In the genomic region with DNA sequence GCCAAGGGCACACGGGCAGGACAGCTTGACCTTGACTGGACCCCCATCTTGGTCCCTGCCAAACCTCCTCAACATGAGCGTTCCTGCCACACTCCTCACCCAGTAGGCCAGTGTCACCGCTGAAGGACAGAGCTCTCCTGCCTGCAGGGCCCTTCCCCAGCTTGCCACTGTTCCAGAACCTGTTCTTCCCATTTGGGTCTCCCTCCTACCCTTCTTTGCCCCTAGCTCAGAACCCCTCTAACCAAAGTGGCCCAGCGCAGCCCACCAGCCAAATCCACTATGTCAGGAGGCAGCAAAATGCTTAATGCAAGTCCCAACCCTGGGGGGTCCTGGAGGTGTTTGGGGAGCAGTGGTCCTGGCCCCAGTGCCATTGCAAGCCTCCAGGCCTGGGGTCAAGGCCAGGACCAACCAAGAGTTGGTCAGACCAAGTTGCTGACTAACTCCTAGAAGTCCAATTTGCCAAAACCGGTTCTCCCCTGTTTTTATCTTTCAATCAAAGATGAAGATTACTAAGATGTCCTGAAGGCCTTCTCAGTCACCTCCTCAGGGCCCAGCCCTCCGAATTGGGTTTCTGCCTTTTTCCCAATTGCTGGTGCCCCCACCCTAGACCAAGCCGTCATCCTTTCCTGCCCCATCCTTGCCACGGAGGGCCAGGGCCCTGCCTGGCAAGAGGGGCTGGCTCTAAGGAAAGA, we compare ENCODE assay signal across 1 cellular context.
TF ChIP-seq lines count a peak whose summit lies in the region.

No MANE protein-coding gene starts in this region.

TF ChIP-seq in GM23338, 12 proteins besides CTCF, POLR2A, EP300 and RAD21:
- TF ChIP-seq, protein P1, sequence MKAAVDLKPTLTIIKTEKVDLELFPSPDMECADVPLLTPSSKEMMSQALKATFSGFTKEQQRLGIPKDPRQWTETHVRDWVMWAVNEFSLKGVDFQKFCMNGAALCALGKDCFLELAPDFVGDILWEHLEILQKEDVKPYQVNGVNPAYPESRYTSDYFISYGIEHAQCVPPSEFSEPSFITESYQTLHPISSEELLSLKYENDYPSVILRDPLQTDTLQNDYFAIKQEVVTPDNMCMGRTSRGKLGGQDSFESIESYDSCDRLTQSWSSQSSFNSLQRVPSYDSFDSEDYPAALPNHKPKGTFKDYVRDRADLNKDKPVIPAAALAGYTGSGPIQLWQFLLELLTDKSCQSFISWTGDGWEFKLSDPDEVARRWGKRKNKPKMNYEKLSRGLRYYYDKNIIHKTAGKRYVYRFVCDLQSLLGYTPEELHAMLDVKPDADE (IDR thresholded peaks at IDR 0.05): no peak
- TF ChIP-seq, protein P2, sequence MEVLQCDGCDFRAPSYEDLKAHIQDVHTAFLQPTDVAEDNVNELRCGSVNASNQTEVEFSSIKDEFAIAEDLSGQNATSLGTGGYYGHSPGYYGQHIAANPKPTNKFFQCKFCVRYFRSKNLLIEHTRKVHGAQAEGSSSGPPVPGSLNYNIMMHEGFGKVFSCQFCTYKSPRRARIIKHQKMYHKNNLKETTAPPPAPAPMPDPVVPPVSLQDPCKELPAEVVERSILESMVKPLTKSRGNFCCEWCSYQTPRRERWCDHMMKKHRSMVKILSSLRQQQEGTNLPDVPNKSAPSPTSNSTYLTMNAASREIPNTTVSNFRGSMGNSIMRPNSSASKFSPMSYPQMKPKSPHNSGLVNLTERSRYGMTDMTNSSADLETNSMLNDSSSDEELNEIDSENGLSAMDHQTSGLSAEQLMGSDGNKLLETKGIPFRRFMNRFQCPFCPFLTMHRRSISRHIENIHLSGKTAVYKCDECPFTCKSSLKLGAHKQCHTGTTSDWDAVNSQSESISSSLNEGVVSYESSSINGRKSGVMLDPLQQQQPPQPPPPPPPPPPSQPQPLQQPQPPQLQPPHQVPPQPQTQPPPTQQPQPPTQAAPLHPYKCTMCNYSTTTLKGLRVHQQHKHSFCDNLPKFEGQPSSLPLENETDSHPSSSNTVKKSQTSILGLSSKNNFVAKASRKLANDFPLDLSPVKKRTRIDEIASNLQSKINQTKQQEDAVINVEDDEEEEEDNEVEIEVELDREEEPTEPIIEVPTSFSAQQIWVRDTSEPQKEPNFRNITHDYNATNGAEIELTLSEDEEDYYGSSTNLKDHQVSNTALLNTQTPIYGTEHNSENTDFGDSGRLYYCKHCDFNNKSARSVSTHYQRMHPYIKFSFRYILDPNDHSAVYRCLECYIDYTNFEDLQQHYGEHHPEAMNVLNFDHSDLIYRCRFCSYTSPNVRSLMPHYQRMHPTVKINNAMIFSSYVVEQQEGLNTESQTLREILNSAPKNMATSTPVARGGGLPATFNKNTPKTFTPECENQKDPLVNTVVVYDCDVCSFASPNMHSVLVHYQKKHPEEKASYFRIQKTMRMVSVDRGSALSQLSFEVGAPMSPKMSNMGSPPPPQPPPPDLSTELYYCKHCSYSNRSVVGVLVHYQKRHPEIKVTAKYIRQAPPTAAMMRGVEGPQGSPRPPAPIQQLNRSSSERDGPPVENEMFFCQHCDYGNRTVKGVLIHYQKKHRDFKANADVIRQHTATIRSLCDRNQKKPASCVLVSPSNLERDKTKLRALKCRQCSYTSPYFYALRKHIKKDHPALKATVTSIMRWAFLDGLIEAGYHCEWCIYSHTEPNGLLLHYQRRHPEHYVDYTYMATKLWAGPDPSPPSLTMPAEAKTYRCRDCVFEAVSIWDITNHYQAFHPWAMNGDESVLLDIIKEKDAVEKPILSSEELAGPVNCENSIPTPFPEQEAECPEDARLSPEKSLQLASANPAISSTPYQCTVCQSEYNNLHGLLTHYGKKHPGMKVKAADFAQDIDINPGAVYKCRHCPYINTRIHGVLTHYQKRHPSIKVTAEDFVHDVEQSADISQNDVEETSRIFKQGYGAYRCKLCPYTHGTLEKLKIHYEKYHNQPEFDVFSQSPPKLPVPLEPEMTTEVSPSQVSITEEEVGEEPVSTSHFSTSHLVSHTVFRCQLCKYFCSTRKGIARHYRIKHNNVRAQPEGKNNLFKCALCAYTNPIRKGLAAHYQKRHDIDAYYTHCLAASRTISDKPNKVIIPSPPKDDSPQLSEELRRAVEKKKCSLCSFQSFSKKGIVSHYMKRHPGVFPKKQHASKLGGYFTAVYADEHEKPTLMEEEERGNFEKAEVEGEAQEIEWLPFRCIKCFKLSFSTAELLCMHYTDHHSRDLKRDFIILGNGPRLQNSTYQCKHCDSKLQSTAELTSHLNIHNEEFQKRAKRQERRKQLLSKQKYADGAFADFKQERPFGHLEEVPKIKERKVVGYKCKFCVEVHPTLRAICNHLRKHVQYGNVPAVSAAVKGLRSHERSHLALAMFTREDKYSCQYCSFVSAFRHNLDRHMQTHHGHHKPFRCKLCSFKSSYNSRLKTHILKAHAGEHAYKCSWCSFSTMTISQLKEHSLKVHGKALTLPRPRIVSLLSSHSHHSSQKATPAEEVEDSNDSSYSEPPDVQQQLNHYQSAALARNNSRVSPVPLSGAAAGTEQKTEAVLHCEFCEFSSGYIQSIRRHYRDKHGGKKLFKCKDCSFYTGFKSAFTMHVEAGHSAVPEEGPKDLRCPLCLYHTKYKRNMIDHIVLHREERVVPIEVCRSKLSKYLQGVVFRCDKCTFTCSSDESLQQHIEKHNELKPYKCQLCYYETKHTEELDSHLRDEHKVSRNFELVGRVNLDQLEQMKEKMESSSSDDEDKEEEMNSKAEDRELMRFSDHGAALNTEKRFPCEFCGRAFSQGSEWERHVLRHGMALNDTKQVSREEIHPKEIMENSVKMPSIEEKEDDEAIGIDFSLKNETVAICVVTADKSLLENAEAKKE (CRISPR knock-in tag; IDR thresholded peaks at IDR 0.05): no peak
- no peak for TF ChIP-seq POLR2AphosphoS5 (IDR thresholded peaks at IDR 0.05; ENCODE audit: low read depth)
TF ChIP-seq in GM23338: peak in this region for 0.
